14 cellular contexts compared by ENCODE assay signal in genomic region chr10:119222966-119223386, GRCh38. TPM values are rescaled to one million over a fixed set of nuclear protein-coding genes. Genes with fewer than 3 reads are reported as not detected.
A peak's percentile ranks its signal among the peaks of the same experiment; 100 is the strongest.
DNase-seq lines count a peak whose midpoint lies in the region; ATAC-seq and TF ChIP-seq lines count a peak whose summit lies in the region.
"Had no signal": no experiment of that assay in that cellular context is flagged by ENCODE, and none has a peak within 500 bp of the region (broad histone marks: within the 10 kb centered on the region; RNA-seq: fewer than 3 reads in every experiment).

No MANE protein-coding gene starts in this region.

- no peak overlapping the region for H3K4me2 ChIP-seq in neuronal stem cell (ENCODE audit: insufficient read depth, low read length, poor library complexity, severe bottlenecking)

- DNase-seq in adipocyte (ENCODE audit: low read depth) (no peak), left ventricle myocardium superior (no peak), neuronal stem cell (ENCODE audit: low spot score) (no peak), thoracic aorta (ENCODE audit: low spot score) (no peak), MV-4-11 (lab: John Stamatoyannopoulos, UW) (no peak), NCI-H1105 (lab: John Stamatoyannopoulos, UW) (no peak)
- no peak for DNase-seq in activated CD4-positive, alpha-beta T cell treated with anti-CD3 and anti-CD28 coated beads for 36 hours
- DNase-seq: Calu3; NCI-H2029 treated with DMSO at 0.1 percent for 48 hours; NCI-H774; RPMI8226; stimulated activated CD4-positive, alpha-beta T cell treated with anti-CD3 and anti-CD28 coated beads, Interleukin-4, amount 100 ng/mL, for 4 hours; T-helper 9 cell had no signal

- no peaks in the 10 kb centered on the region for H3K9me3 Mint-ChIP-seq in activated CD4-positive, alpha-beta T cell treated with anti-CD3 and anti-CD28 coated beads for 36 hours (ENCODE audit: low read depth)

- H2BK5ac ChIP-seq in neuronal stem cell (ENCODE audit: low read length): no peak overlapping the region

- H2BK15ac ChIP-seq in neuronal stem cell (ENCODE audit: low read length): no peak overlapping the region

- H3K27me3 ChIP-seq in adipocyte (replicated peaks; ENCODE audit: control insufficient read depth, insufficient read depth, low read length): no peaks in the 10 kb centered on the region
- no peaks in the 10 kb centered on the region for H3K27me3 ChIP-seq in neuronal stem cell (ENCODE audit: control insufficient read depth in 3 of 3, insufficient read depth in 3 of 3, low read depth in 1 of 3, low read length in 3 of 3)
- no peaks in the 10 kb centered on the region for H3K27me3 ChIP-seq in thoracic aorta (replicated peaks; ENCODE audit: insufficient read depth)

- no peak overlapping the region for H3K4ac ChIP-seq in neuronal stem cell (ENCODE audit: low read length)

- no peak overlapping the region for H4K8ac ChIP-seq in neuronal stem cell (ENCODE audit: low read depth, low read length)

- peak overlapping the region; percentile 31 for H3K18ac ChIP-seq in neuronal stem cell (ENCODE audit: low read length)

- no peak overlapping the region for H3K27ac Mint-ChIP-seq in activated CD4-positive, alpha-beta T cell treated with anti-CD3 and anti-CD28 coated beads for 36 hours

- H3K4me1 ChIP-seq in adipocyte (ENCODE audit: control insufficient read depth, insufficient read depth, low read length): peaks cover 43% of the 10 kb centered on the region
- H3K4me1 ChIP-seq in neuronal stem cell (ENCODE audit: control insufficient read depth in 2 of 2, insufficient read depth in 1 of 2, low read depth in 1 of 2, low read length in 2 of 2): peaks cover 5 to 24% of the 10 kb centered on the region in 2 donors
- peaks cover 69 to 90% of the 10 kb centered on the region in 2 donors for H3K4me1 ChIP-seq in thoracic aorta (ENCODE audit: control insufficient read depth in 1 of 2, low read depth in 2 of 2)

- H3K14ac ChIP-seq in neuronal stem cell (ENCODE audit: low read length): no peak overlapping the region

- H3K36me3 ChIP-seq in adipocyte (ENCODE audit: control insufficient read depth, insufficient read depth, low read length, severe bottlenecking): no peaks in the 10 kb centered on the region
- H3K36me3 ChIP-seq in neuronal stem cell (replicated peaks in 1 of 2; ENCODE audit: control insufficient read depth in 2 of 2, insufficient read depth in 2 of 2, low read length in 2 of 2): no peaks in the 10 kb centered on the region
- H3K36me3 ChIP-seq in thoracic aorta: no peaks in the 10 kb centered on the region

- H3K79me1 ChIP-seq in neuronal stem cell (ENCODE audit: low read depth, low read length): peaks cover 3% of the 10 kb centered on the region

- no peak overlapping the region for H3K4me3 Mint-ChIP-seq in activated CD4-positive, alpha-beta T cell treated with anti-CD3 and anti-CD28 coated beads for 36 hours

- no peak overlapping the region for H2AFZ ChIP-seq in neuronal stem cell (ENCODE audit: low read length)

- H2AK5ac ChIP-seq in neuronal stem cell (ENCODE audit: low read depth, low read length): no peak overlapping the region

- no peak for TF ChIP-seq CTCF in thoracic aorta (IDR thresholded peaks at IDR 0.05)

- POLR2A ChIA-PET in activated CD4-positive, alpha-beta T cell treated with anti-CD3 and anti-CD28 coated beads for 36 hours (lab: Charles Lee): no interaction called here

- H3K23ac ChIP-seq in neuronal stem cell (ENCODE audit: low read depth, low read length, poor library complexity): no peak overlapping the region

- H3K27me3 Mint-ChIP-seq in activated CD4-positive, alpha-beta T cell treated with anti-CD3 and anti-CD28 coated beads for 36 hours: no peaks in the 10 kb centered on the region

- peak overlapping the region; percentile 57 for H3K9ac ChIP-seq in adipocyte (ENCODE audit: low read length)
- no peak overlapping the region for H3K9ac ChIP-seq in neuronal stem cell (ENCODE audit: low read depth, low read length, poor library complexity)

- H2BK12ac ChIP-seq in neuronal stem cell (ENCODE audit: low read length): no peak overlapping the region

- peak; percentile 26 for ATAC-seq in left ventricle myocardium superior
- ATAC-seq in thoracic aorta (ENCODE audit: insufficient number of reproducible peaks, low FRiP score, low read depth): no peak
- ATAC-seq in activated CD4-positive, alpha-beta T cell treated with anti-CD3 and anti-CD28 coated beads for 36 hours: no peak
- ATAC-seq in GM18858 (IDR thresholded peaks at IDR 0.05; ENCODE audit: unreplicated experiment): no peak

- CTCF ChIA-PET in activated CD4-positive, alpha-beta T cell treated with anti-CD3 and anti-CD28 coated beads for 36 hours (lab: Charles Lee): interaction anchor here (0.8 to 3.0 kb wide), 3 partner anchors 10 to 18 kb away, joined by 4 to 10 read pairs (median 5); partner anchors contain the start of gene GRK5

- intact Hi-C loops in left ventricle myocardium superior (cut with micrococcal nuclease): loop anchor here (5.0 kb wide), 1 partner anchor 59 kb away; no protein-coding TSS in a partner anchor
- intact Hi-C loops in activated CD4-positive, alpha-beta T cell treated with anti-CD3 and anti-CD28 coated beads for 36 hours (cut with DNase I, micrococcal nuclease): no loop called here

- no peak overlapping the region for H4K91ac ChIP-seq in neuronal stem cell (ENCODE audit: low read depth, low read length, poor library complexity)

- no peaks in the 10 kb centered on the region for H3K36me3 Mint-ChIP-seq in activated CD4-positive, alpha-beta T cell treated with anti-CD3 and anti-CD28 coated beads for 36 hours (ENCODE audit: low read depth)

- WGBS in neuronal stem cell (ENCODE audit: extremely low coverage in 2 of 2, insufficient read length in 2 of 2, insufficient replicate concordance in 1 of 2), 2 donors: no CpG with 5 or more reads among the region's 9 CpGs

- H3K4me3 ChIP-seq in adipocyte (ENCODE audit: low read length): peak overlapping the region; percentile 73
- no peak overlapping the region for H3K4me3 ChIP-seq in neuronal stem cell (ENCODE audit: low read length in 2 of 2)
- H3K4me3 ChIP-seq in thoracic aorta: peak overlapping the region; percentile 21

- no peak overlapping the region for H2BK120ac ChIP-seq in neuronal stem cell (ENCODE audit: low read depth, low read length)

- H3K9me3 ChIP-seq in adipocyte (ENCODE audit: control insufficient read depth, low read length): no peaks in the 10 kb centered on the region
- no peaks in the 10 kb centered on the region for H3K9me3 ChIP-seq in neuronal stem cell (replicated peaks in 1 of 2; ENCODE audit: control insufficient read depth in 2 of 2, insufficient read depth in 1 of 2, low read depth in 1 of 2, low read length in 2 of 2)
- no peaks in the 10 kb centered on the region for H3K9me3 ChIP-seq in thoracic aorta

- H3K27ac ChIP-seq in neuronal stem cell (replicated peaks; ENCODE audit: low read length): no peak overlapping the region
- H3K27ac ChIP-seq in thoracic aorta: peak overlapping the region; percentile 81 to 86

- H3K4me1 Mint-ChIP-seq in activated CD4-positive, alpha-beta T cell treated with anti-CD3 and anti-CD28 coated beads for 36 hours: peaks cover 27% of the 10 kb centered on the region

RNA-seq across cellular contexts. Expression of gene GRK5, which starts 15.6 kb away (rescaled TPM):
- total RNA-seq in left ventricle myocardium superior (43.4 TPM), thoracic aorta (10 to 100 TPM; 85.3 to 90.2 TPM)
- 10.4 TPM for polyA plus RNA-seq in neuronal stem cell (2013, experiment 1 of 2)
- polyA plus RNA-seq in neuronal stem cell (2013, experiment 2 of 2): 10.9 TPM
- 10 to 100 TPM; 21.2 to 24.8 TPM for total RNA-seq in activated CD4-positive, alpha-beta T cell treated with anti-CD3 and anti-CD28 coated beads for 36 hours

RNA-seq across cellular contexts. Expression of gene PRDX3, which starts 44.4 kb away (rescaled TPM):
- total RNA-seq in left ventricle myocardium superior (288 TPM), thoracic aorta (10 to 100 TPM; 64.4 to 77.6 TPM)
- polyA plus RNA-seq in neuronal stem cell (2013, experiment 1 of 2): 169 TPM
- 170 TPM for polyA plus RNA-seq in neuronal stem cell (2013, experiment 2 of 2)
- 100 to 1,000 TPM; 160 to 217 TPM for total RNA-seq in activated CD4-positive, alpha-beta T cell treated with anti-CD3 and anti-CD28 coated beads for 36 hours

RNA-seq across cellular contexts. Expression of gene SFXN4, which starts 57.5 kb away (rescaled TPM):
- total RNA-seq in left ventricle myocardium superior: 43.0 TPM
- 21.8 TPM for polyA plus RNA-seq in neuronal stem cell (2013, experiment 1 of 2)
- 20.0 TPM for polyA plus RNA-seq in neuronal stem cell (2013, experiment 2 of 2)
- total RNA-seq in thoracic aorta: 10 to 100 TPM in 1 of 2 donors, 1 to 10 TPM in 1; 9.5 to 16.1 TPM
- total RNA-seq in activated CD4-positive, alpha-beta T cell treated with anti-CD3 and anti-CD28 coated beads for 36 hours: 10 to 100 TPM; 38.7 to 44.7 TPM

Comparison
In these comparisons a context has a peak if more than half of its experiments do, and no peak if none do; other contexts are left out.
1. H3K4me3 ChIP-seq: peak in adipocyte (single experiment) and thoracic aorta (single experiment); none in neuronal stem cell (0 of 2).